Comparison of ENCODE assay signal across 22 cellular contexts in the genomic region with DNA sequence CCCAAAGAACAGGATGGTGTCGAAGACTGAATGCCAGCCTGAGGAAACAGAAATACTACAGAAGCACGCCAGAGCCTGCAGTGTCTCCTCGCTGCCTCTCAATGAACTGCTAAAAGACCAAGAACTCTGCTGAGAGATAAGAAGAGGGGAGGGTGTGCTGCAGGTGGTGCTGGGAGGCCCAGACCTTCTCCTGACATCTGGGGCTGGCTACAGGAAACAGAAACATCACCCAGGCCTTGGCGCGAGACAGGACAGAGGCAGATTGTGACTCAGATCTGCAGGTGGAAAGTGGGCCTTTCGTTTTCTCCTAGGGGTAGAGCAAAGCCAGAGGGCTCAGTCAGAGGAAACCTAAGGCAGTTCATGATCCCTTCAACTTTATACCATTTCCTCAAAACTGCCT.
"Had no signal": no experiment of that assay in that cellular context is flagged by ENCODE, and none has a peak within 500 bp of the region (broad histone marks: within the 10 kb centered on the region; RNA-seq: fewer than 3 reads in every experiment).

No MANE protein-coding gene starts in this region.

- DNase-seq: activated CD4-positive, alpha-beta T cell treated with anti-CD3 and anti-CD28 coated beads for 36 hours; activated CD4-positive, alpha-beta T cell treated with anti-CD3 and anti-CD28 coated beads, Interleukin-2, amount 50 U/mL, for 48 hours; activated naive CD4-positive, alpha-beta T cell; activated naive CD8-positive, alpha-beta T cell treated with anti-CD3 and anti-CD28 coated beads, Interleukin-2, amount 10 ng/mL, durations not matched to agents 7 days and 5 days; central memory CD4-positive, alpha-beta T cell; colonic mucosa; erythroblast; head of caudate nucleus; kidney; midbrain; occipital lobe; stimulated activated CD4-positive, alpha-beta T cell treated with anti-CD3 and anti-CD28 coated beads, Interleukin-2, amount 100 ng/mL, for 24 hours; stimulated activated naive CD8-positive, alpha-beta T cell treated with anti-CD3 and anti-CD28 coated beads, Interleukin-15, amount 100 ng/mL, for 72 hours; SW 1271; upper lobe of left lung had no signal

- H3K9me3 ChIP-seq: colonic mucosa had no signal

- H3K4me3 Mint-ChIP-seq: activated CD4-positive, alpha-beta T cell treated with anti-CD3 and anti-CD28 coated beads for 36 hours; activated naive CD8-positive, alpha-beta T cell treated with anti-CD3 and anti-CD28 coated beads, Interleukin-2, amount 10 ng/mL, durations not matched to agents 7 days and 5 days; activated T-helper 1 cell treated with anti-CD3 and anti-CD28 coated beads, Interleukin-12 subunit alpha, Interleukin-12 subunit beta, Interleukin-2, Interleukin-4 antibody, amounts not matched to agents 30 ng/mL and 10 ng/mL and 1 ng/mL, durations not matched to agents 14 hours and 24 hours and 36 hours; nephron; stimulated activated naive CD8-positive, alpha-beta T cell treated with anti-CD3 and anti-CD28 coated beads, Interleukin-15, amount 100 ng/mL, for 72 hours had no signal

- H3K36me3 ChIP-seq: brain microvascular endothelial cell, colonic mucosa, upper lobe of left lung had no signal

- H3K27ac Mint-ChIP-seq: activated CD4-positive, alpha-beta T cell treated with anti-CD3 and anti-CD28 coated beads for 36 hours; activated naive CD8-positive, alpha-beta T cell treated with anti-CD3 and anti-CD28 coated beads, Interleukin-2, amount 10 ng/mL, durations not matched to agents 7 days and 5 days; activated T-helper 1 cell treated with anti-CD3 and anti-CD28 coated beads, Interleukin-12 subunit alpha, Interleukin-12 subunit beta, Interleukin-2, Interleukin-4 antibody, amounts not matched to agents 30 ng/mL and 10 ng/mL and 1 ng/mL, durations not matched to agents 14 hours and 24 hours and 36 hours; nephron; stimulated activated naive CD8-positive, alpha-beta T cell treated with anti-CD3 and anti-CD28 coated beads, Interleukin-15, amount 100 ng/mL, for 72 hours had no signal

- ATAC-seq: activated CD4-positive, alpha-beta T cell treated with anti-CD3 and anti-CD28 coated beads for 36 hours; left lobe of liver; stimulated activated naive CD8-positive, alpha-beta T cell treated with anti-CD3 and anti-CD28 coated beads, Interleukin-15, amount 100 ng/mL, for 72 hours had no signal

- H3K27me3 ChIP-seq: brain microvascular endothelial cell, colonic mucosa, upper lobe of left lung had no signal

- H3K4me1 Mint-ChIP-seq: activated CD4-positive, alpha-beta T cell treated with anti-CD3 and anti-CD28 coated beads for 36 hours; activated naive CD8-positive, alpha-beta T cell treated with anti-CD3 and anti-CD28 coated beads, Interleukin-2, amount 10 ng/mL, durations not matched to agents 7 days and 5 days; nephron; stimulated activated naive CD8-positive, alpha-beta T cell treated with anti-CD3 and anti-CD28 coated beads, Interleukin-15, amount 100 ng/mL, for 72 hours had no signal

- H3K4me1 ChIP-seq: colonic mucosa, upper lobe of left lung had no signal

- H3K4me3 ChIP-seq: colonic mucosa, lung, upper lobe of left lung had no signal

- H3K27ac ChIP-seq: brain microvascular endothelial cell, colonic mucosa, upper lobe of left lung had no signal

- H3K27me3 Mint-ChIP-seq: activated CD4-positive, alpha-beta T cell treated with anti-CD3 and anti-CD28 coated beads for 36 hours; activated naive CD8-positive, alpha-beta T cell treated with anti-CD3 and anti-CD28 coated beads, Interleukin-2, amount 10 ng/mL, durations not matched to agents 7 days and 5 days; stimulated activated naive CD8-positive, alpha-beta T cell treated with anti-CD3 and anti-CD28 coated beads, Interleukin-15, amount 100 ng/mL, for 72 hours had no signal

- H3K36me3 Mint-ChIP-seq: activated naive CD8-positive, alpha-beta T cell treated with anti-CD3 and anti-CD28 coated beads, Interleukin-2, amount 10 ng/mL, durations not matched to agents 7 days and 5 days had no signal

- FAIRE-seq: endometrium, frontal cortex, kidney had no signal
